In the genomic region with DNA sequence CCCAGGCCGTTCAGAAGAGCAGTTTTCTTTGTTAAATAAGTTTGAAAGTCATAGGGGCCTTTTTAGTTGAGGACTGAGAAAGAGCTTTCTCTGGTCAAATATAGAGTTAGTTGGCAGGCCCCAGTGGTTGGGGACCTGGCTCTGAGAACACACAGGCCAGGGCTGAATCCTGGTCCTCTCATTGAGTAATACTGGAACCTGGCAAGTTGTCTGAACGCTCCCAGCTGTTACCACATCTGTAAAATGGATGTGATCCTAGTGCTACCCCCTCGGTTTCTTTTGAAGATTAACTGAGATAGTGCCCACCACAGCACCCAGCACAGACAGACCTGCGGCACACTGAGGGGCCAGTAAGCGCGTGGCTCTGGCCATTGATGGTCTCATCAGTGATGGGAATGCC, we compare ENCODE assay signal across 1 cellular context.
TF ChIP-seq lines count a peak whose summit lies in the region.

No MANE protein-coding gene starts in this region.

TF ChIP-seq in IMR-90, 13 proteins besides CTCF, POLR2A, EP300 and RAD21:
- TF ChIP-seq, protein P1, sequence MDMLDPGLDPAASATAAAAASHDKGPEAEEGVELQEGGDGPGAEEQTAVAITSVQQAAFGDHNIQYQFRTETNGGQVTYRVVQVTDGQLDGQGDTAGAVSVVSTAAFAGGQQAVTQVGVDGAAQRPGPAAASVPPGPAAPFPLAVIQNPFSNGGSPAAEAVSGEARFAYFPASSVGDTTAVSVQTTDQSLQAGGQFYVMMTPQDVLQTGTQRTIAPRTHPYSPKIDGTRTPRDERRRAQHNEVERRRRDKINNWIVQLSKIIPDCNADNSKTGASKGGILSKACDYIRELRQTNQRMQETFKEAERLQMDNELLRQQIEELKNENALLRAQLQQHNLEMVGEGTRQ (IDR thresholded peaks at IDR 0.05; ENCODE audit: low read depth, low read length) = no peak
- no peak for TF ChIP-seq CEBPB (IDR thresholded peaks at IDR 0.05; ENCODE audit: low read depth, low read length)
- no peak for TF ChIP-seq CHD1 (IDR thresholded peaks at IDR 0.05; ENCODE audit: low read depth, low read length)
- no peak for TF ChIP-seq MAZ (IDR thresholded peaks at IDR 0.05; ENCODE audit: borderline replicate concordance, low read depth, low read length)
- TF ChIP-seq RCOR1 (IDR thresholded peaks at IDR 0.05; ENCODE audit: insufficient replicate concordance, low read length) = no peak
- TF ChIP-seq MAFK (IDR thresholded peaks at IDR 0.05; ENCODE audit: low read depth, low read length) = no peak
- TF ChIP-seq SMC3 (IDR thresholded peaks at IDR 0.05; ENCODE audit: low read depth, low read length) = no peak
- TF ChIP-seq, protein P2, sequence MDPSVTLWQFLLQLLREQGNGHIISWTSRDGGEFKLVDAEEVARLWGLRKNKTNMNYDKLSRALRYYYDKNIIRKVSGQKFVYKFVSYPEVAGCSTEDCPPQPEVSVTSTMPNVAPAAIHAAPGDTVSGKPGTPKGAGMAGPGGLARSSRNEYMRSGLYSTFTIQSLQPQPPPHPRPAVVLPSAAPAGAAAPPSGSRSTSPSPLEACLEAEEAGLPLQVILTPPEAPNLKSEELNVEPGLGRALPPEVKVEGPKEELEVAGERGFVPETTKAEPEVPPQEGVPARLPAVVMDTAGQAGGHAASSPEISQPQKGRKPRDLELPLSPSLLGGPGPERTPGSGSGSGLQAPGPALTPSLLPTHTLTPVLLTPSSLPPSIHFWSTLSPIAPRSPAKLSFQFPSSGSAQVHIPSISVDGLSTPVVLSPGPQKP (IDR thresholded peaks at IDR 0.05; ENCODE audit: borderline replicate concordance, low read depth, low read length) = no peak
- no peak for TF ChIP-seq BHLHE40 (IDR thresholded peaks at IDR 0.05; ENCODE audit: low read depth, low read length)
- no peak for TF ChIP-seq NFE2L2 (IDR thresholded peaks at IDR 0.05; ENCODE audit: low read depth, low read length)
